8 cellular contexts compared by ENCODE assay signal in genomic region chr12:122891661-122892525, GRCh38. TPM values are rescaled to one million over a fixed set of nuclear protein-coding genes. Genes with fewer than 3 reads are reported as not detected.
DNase-seq lines count a peak whose midpoint lies in the region; TF ChIP-seq lines count a peak whose summit lies in the region.

No MANE protein-coding gene starts in this region.

- H2AFZ ChIP-seq in Karpas-422 (ENCODE audit: low read length), result no peak overlapping the region

- H3K4me2 ChIP-seq in Karpas-422 (ENCODE audit: low read depth, low read length, poor library complexity, severe bottlenecking), result no peak overlapping the region

- TF ChIP-seq CTCF in WI38 (IDR thresholded peaks at IDR 0.05; ENCODE audit: low read depth, low read length) (no peak), GM10248 (IDR thresholded peaks at IDR 0.05; ENCODE audit: control extremely low read depth, extremely low read depth, low read depth, missing control alignments) (no peak)

- H3K9ac ChIP-seq in HUES48 (ENCODE audit: low read depth, low read length), result peak overlapping the region; percentile 55
- peak overlapping the region; percentile 65 for H3K9ac ChIP-seq in iPS-20b (ENCODE audit: low read depth, low read length)
- H3K9ac ChIP-seq in subcutaneous abdominal adipose tissue (ENCODE audit: low read length in 5 of 5), result peak overlapping the region in 1 of 5 donors; percentile 5
- no peak overlapping the region for H3K9ac ChIP-seq in Karpas-422 (ENCODE audit: low read length)

- peaks cover 71% of the 10 kb centered on the region for H3K4me1 ChIP-seq in HUES48 (ENCODE audit: control insufficient read depth, insufficient read depth, low read length)
- H3K4me1 ChIP-seq in iPS-20b (ENCODE audit: insufficient read depth, low read length), result peaks cover 43% of the 10 kb centered on the region
- peaks cover 4 to 92% (median 63%) of the 10 kb centered on the region in 5 donors for H3K4me1 ChIP-seq in subcutaneous abdominal adipose tissue (ENCODE audit: control insufficient read depth in 5 of 5, insufficient read depth in 5 of 5, low read length in 5 of 5)
- peaks cover 22% of the 10 kb centered on the region for H3K4me1 ChIP-seq in Karpas-422 (ENCODE audit: low read length)

- no peaks in the 10 kb centered on the region for H3K9me3 ChIP-seq in HUES48 (ENCODE audit: control insufficient read depth, insufficient read depth, low read length)
- no peaks in the 10 kb centered on the region for H3K9me3 ChIP-seq in iPS-20b (ENCODE audit: insufficient read depth, low read depth, low read length)
- H3K9me3 ChIP-seq in subcutaneous abdominal adipose tissue (ENCODE audit: control insufficient read depth in 5 of 5, low read length in 5 of 5), result peaks cover 0 to 4% (median 3%) of the 10 kb centered on the region in 5 donors
- no peaks in the 10 kb centered on the region for H3K9me3 ChIP-seq in Karpas-422 (ENCODE audit: low read length)

- POLR2A ChIA-PET in GM10248 (lab: Yijun Ruan, JAX), result no interaction called here

- no peaks in the 10 kb centered on the region for H3K79me2 ChIP-seq in Karpas-422 (ENCODE audit: low read length)

- CTCF ChIA-PET in GM10248 (lab: Yijun Ruan, JAX), result interaction anchor here (1.0 to 2.7 kb wide), 3 partner anchors 8 to 15 kb away, joined by 3 to 12 read pairs (median 4); no protein-coding TSS in a partner anchor

- peak overlapping the region; percentile 91 for H3K27ac ChIP-seq in HUES48 (ENCODE audit: low read depth, low read length)
- H3K27ac ChIP-seq in iPS-20b (ENCODE audit: low read length), result peak overlapping the region; percentile 39
- H3K27ac ChIP-seq in subcutaneous abdominal adipose tissue (ENCODE audit: low read depth, low read length), result peak overlapping the region; percentile 39
- no peak overlapping the region for H3K27ac ChIP-seq in Karpas-422 (ENCODE audit: low read length)

- no peaks in the 10 kb centered on the region for H3K36me3 ChIP-seq in HUES48 (ENCODE audit: control insufficient read depth, insufficient read depth, low read length)
- no peaks in the 10 kb centered on the region for H3K36me3 ChIP-seq in iPS-20b (ENCODE audit: insufficient read depth, low read depth, low read length)
- H3K36me3 ChIP-seq in subcutaneous abdominal adipose tissue (ENCODE audit: control insufficient read depth in 5 of 5, insufficient read depth in 5 of 5, low read length in 5 of 5), result no peaks in the 10 kb centered on the region
- H3K36me3 ChIP-seq in Karpas-422 (ENCODE audit: insufficient read depth, low read length), result no peaks in the 10 kb centered on the region

- H3K9me2 ChIP-seq in Karpas-422 (replicated peaks; ENCODE audit: insufficient read depth, low read length), result no peaks in the 10 kb centered on the region

- no peaks in the 10 kb centered on the region for H4K20me1 ChIP-seq in Karpas-422 (ENCODE audit: insufficient read depth, low read depth, low read length)

- DNase-seq in Karpas-422 (no peak), GM10248 (ENCODE audit: extremely low spot score) (no peak), SHP77 treated with DMSO at 0.1 percent for 48 hours (lab: John Stamatoyannopoulos, UW) (no peak), DMS53 treated with DMSO at 0.1 percent for 48 hours (lab: John Stamatoyannopoulos, UW; ENCODE audit: unreplicated experiment) (no peak)

- H3K27me3 ChIP-seq in HUES48 (ENCODE audit: control insufficient read depth, insufficient read depth, low read length) (peaks cover 11% of the 10 kb centered on the region), iPS-20b (ENCODE audit: insufficient read depth, low read length) (peaks cover 46% of the 10 kb centered on the region), subcutaneous abdominal adipose tissue (ENCODE audit: control insufficient read depth in 5 of 5, insufficient read depth in 4 of 5, low read length in 5 of 5) (no peaks in the 10 kb centered on the region), Karpas-422 (ENCODE audit: low read length) (no peaks in the 10 kb centered on the region)

- peak overlapping the region; percentile 47 for H3K4me3 ChIP-seq in HUES48 (ENCODE audit: low read depth, low read length)
- peak overlapping the region; percentile 51 for H3K4me3 ChIP-seq in WI38 (ENCODE audit: low read depth, low read length)
- H3K4me3 ChIP-seq in iPS-20b (ENCODE audit: low read length), result peak overlapping the region; percentile 53
- peak overlapping the region in 4 of 5 donors; percentile 23 to 45 (median 33) for H3K4me3 ChIP-seq in subcutaneous abdominal adipose tissue (ENCODE audit: low read depth in 1 of 5, low read length in 5 of 5)
- no peak overlapping the region for H3K4me3 ChIP-seq in Karpas-422 (ENCODE audit: low read length)

RNA-seq across cellular contexts. Expression of gene VPS37B, which starts 4.0 kb away (rescaled TPM):
- total RNA-seq in Karpas-422 (2014; rRNA removed; shearing (Covaris generic); ENCODE audit: low replicate concordance), result not detected in 2 replicates

RNA-seq across cellular contexts. Expression of gene HIP1R, which starts 56.6 kb away (rescaled TPM):
- total RNA-seq in Karpas-422 (2014; rRNA removed; shearing (Covaris generic); ENCODE audit: low replicate concordance), result 19.4 and 42.9 TPM in 2 replicates
